ENCODE assay signal across 8 cellular contexts in genomic region chr1:1511533-1512285, GRCh38.
A peak's percentile ranks its signal among the peaks of the same experiment; 100 is the strongest.
DNase-seq lines count a peak whose midpoint lies in the region; ATAC-seq lines count a peak whose summit lies in the region.

Gene ATAD3A, plus strand, starts transcription at chr1:1512162. Its CDS starts 107 bp downstream, at chr1:1512269.

- no peaks in the 10 kb centered on the region for H3K9me3 ChIP-seq in effector memory CD4-positive, alpha-beta T cell (ENCODE audit: control insufficient read depth, low read length)

- H3K9me3 Mint-ChIP-seq in memory B cell, result no peaks in the 10 kb centered on the region

- peaks cover 13% of the 10 kb centered on the region for H3K4me1 Mint-ChIP-seq in memory B cell

- peak within 1 kb of the TSS; percentile 93 for H3K27ac ChIP-seq in effector memory CD4-positive, alpha-beta T cell (ENCODE audit: insufficient read depth, low read length, poor library complexity, severe bottlenecking)

- H3K27me3 ChIP-seq in effector memory CD4-positive, alpha-beta T cell (replicated peaks; ENCODE audit: control insufficient read depth, insufficient read depth, low read length, poor library complexity, severe bottlenecking), result no peaks in the 10 kb centered on the region

- ATAC-seq in GM21390 (IDR thresholded peaks at IDR 0.05; ENCODE audit: unreplicated experiment) (peak; percentile 77), memory B cell (ENCODE audit: low read depth) (peak; percentile 91)

- H3K27me3 Mint-ChIP-seq in memory B cell, result no peaks in the 10 kb centered on the region

- no peaks in the 10 kb centered on the region for H3K36me3 ChIP-seq in effector memory CD4-positive, alpha-beta T cell (ENCODE audit: control insufficient read depth, insufficient read depth, low read length)

- peak within 1 kb of the TSS; percentile 86 for H3K4me3 ChIP-seq in effector memory CD4-positive, alpha-beta T cell (ENCODE audit: insufficient read depth, low read depth, low read length, poor library complexity, severe bottlenecking)

- peaks cover 6% of the 10 kb centered on the region for H3K4me1 ChIP-seq in effector memory CD4-positive, alpha-beta T cell (ENCODE audit: control insufficient read depth, insufficient read depth, low read length, poor library complexity, severe bottlenecking)

- peak; percentile 98 for DNase-seq in COR-L47 (lab: John Stamatoyannopoulos, UW)
- peak in 75 of 76 experiments; percentile 14 to 97 (median 93) for DNase-seq in HUDEP-2 (lab: John Stamatoyannopoulos, UW; ENCODE audit: unreplicated experiment in 76 of 76)
- peak; percentile 90 for DNase-seq in NOMO-1 treated with dmso at 0.1 percent for 144 hours (lab: John Stamatoyannopoulos, UW; ENCODE audit: unreplicated experiment)
- peak; percentile 91 to 93 for DNase-seq in activated CD8-positive, alpha-beta memory T cell treated with anti-CD3 and anti-CD28 coated beads for 4 hours (ENCODE audit: low read depth in 2 of 2)
- peak; percentile 90 to 93 (median 92) for DNase-seq in effector memory CD4-positive, alpha-beta T cell
- DNase-seq in memory B cell (ENCODE audit: low spot score in 2 of 2), result peak; percentile 82 to 83
- DNase-seq in stimulated activated CD8-positive, alpha-beta memory T cell treated with anti-CD3 and anti-CD28 coated beads, Interleukin-12 subunit alpha, Interleukin-12 subunit beta, amount 100 ng/mL, for 1 hour (ENCODE audit: low read depth), result peak; percentile 91

- peak within 1 kb of the TSS; percentile 84 for H3K27ac Mint-ChIP-seq in memory B cell

- peak within 1 kb of the TSS; percentile 97 for H3K4me3 Mint-ChIP-seq in memory B cell

- peaks cover 2% of the 10 kb centered on the region for H3K36me3 Mint-ChIP-seq in memory B cell

Comparison
In these comparisons a context has a peak if more than half of its experiments do, and no peak if none do; other contexts are left out.
1. Peak in every context shown above with its lines: DNase-seq, ATAC-seq, H3K4me3 ChIP-seq and H3K27ac ChIP-seq.